23 cellular contexts compared by ENCODE assay signal in genomic region chr3:135260025-135260424, GRCh38.
A peak's percentile ranks its signal among the peaks of the same experiment; 100 is the strongest.
DNase-seq lines count a peak whose midpoint lies in the region; ATAC-seq, FAIRE-seq and TF ChIP-seq lines count a peak whose summit lies in the region.
"Had no signal": no experiment of that assay in that cellular context is flagged by ENCODE, and none has a peak within 500 bp of the region (broad histone marks: within the 10 kb centered on the region; RNA-seq: fewer than 3 reads in every experiment).

No MANE protein-coding gene starts in this region.

- H3K27ac Mint-ChIP-seq in WTC11, result peak overlapping the region; percentile 71
- H3K27ac Mint-ChIP-seq: CD4-positive, CD25-positive, alpha-beta regulatory T cell; HFFc6; IgD-negative memory B cell had no signal

- no peak overlapping the region for H2BK120ac ChIP-seq in trophoblast cell (ENCODE audit: insufficient read depth, low read length, poor library complexity)

- DNase-seq in H7, result peak; percentile 39
- no peak for DNase-seq in WTC11 (ENCODE audit: low spot score)
- peak; percentile 34 for DNase-seq in iPS-NIHi11 (ENCODE audit: low spot score)
- no peak for DNase-seq in trophoblast cell
- DNase-seq in GM12891 (ENCODE audit: insufficient read length, low spot score), result no peak
- DNase-seq: CD4-positive, CD25-positive, alpha-beta regulatory T cell; HFFc6; MM.1S; NCI-H2029; NCI-H446 treated with DMSO at 0.1 percent for 48 hours; NCI-H526; SHP77 treated with DMSO at 0.1 percent for 48 hours had no signal

- peak overlapping the region; percentile 32 for H3K27ac ChIP-seq in trophoblast cell (ENCODE audit: low read depth, low read length)
- H3K27ac ChIP-seq: BLaER1, KMS-11, RWPE1 had no signal

- no peak overlapping the region for H3K9ac ChIP-seq in trophoblast cell (ENCODE audit: low read length)
- H3K9ac ChIP-seq: BLaER1, KMS-11 had no signal

- no peak overlapping the region for H2AFZ ChIP-seq in trophoblast cell (ENCODE audit: insufficient read depth, low read length, poor library complexity)

- peaks cover 18% of the 10 kb centered on the region for H3K36me3 Mint-ChIP-seq in WTC11
- H3K36me3 Mint-ChIP-seq: CD4-positive, CD25-positive, alpha-beta regulatory T cell had no signal

- H3K18ac ChIP-seq in trophoblast cell (ENCODE audit: low read length), result no peak overlapping the region

- no peak for FAIRE-seq in GM12891 (lab: Jason Lieb, UNC)
- FAIRE-seq: A204.1, D721Med, HTR-8/SVneo had no signal

- ATAC-seq in WTC11, result peak; percentile 79
- ATAC-seq in GM18870 (IDR thresholded peaks at IDR 0.05; ENCODE audit: unreplicated experiment), result no peak
- ATAC-seq in GM19397 (IDR thresholded peaks at IDR 0.05; ENCODE audit: unreplicated experiment), result no peak
- ATAC-seq: Panc1 had no signal

- H4K91ac ChIP-seq in trophoblast cell (ENCODE audit: low read depth, low read length), result no peak overlapping the region

- H3K14ac ChIP-seq in trophoblast cell (ENCODE audit: low read length), result no peak overlapping the region

- H2BK5ac ChIP-seq in trophoblast cell (ENCODE audit: low read depth, low read length, poor library complexity), result no peak overlapping the region

- H3K4me1 ChIP-seq in trophoblast cell (ENCODE audit: control insufficient read depth in 1 of 2, insufficient read depth in 2 of 2, low read length in 2 of 2), result peaks cover 5 to 6% of the 10 kb centered on the region in 2 experiments
- H3K4me1 ChIP-seq: BLaER1, HAP-1 had no signal

- peak overlapping the region; percentile 25 for H3K4me2 ChIP-seq in trophoblast cell (ENCODE audit: low read length)
- H3K4me2 ChIP-seq: BLaER1, KMS-11 had no signal

- no peaks in the 10 kb centered on the region for H3K79me2 ChIP-seq in trophoblast cell (ENCODE audit: control insufficient read depth, insufficient read depth, low read length, poor library complexity)

- TF ChIP-seq POLR2A in GM12891 (IDR thresholded peaks at IDR 0.05; ENCODE audit: low read depth, low read length), result no peak

- CTCF ChIA-PET in WTC11 (lab: Charles Lee), result no interaction called here

- no peak overlapping the region for H3K4me3 Mint-ChIP-seq in WTC11
- H3K4me3 Mint-ChIP-seq: CD4-positive, CD25-positive, alpha-beta regulatory T cell; HFFc6; IgD-negative memory B cell had no signal

- no peak for TF ChIP-seq CTCF in WTC11 (IDR thresholded peaks at IDR 0.05)

- H2BK12ac ChIP-seq in trophoblast cell (ENCODE audit: low read length), result no peak overlapping the region

- no peak overlapping the region for H3K23ac ChIP-seq in trophoblast cell (ENCODE audit: low read length)

- no peaks in the 10 kb centered on the region for H3K36me3 ChIP-seq in H7 (replicated peaks; ENCODE audit: control insufficient read depth, insufficient read depth, low read length)
- peaks cover 0 to 2% of the 10 kb centered on the region in 2 experiments for H3K36me3 ChIP-seq in trophoblast cell (ENCODE audit: control insufficient read depth in 1 of 2, insufficient read depth in 2 of 2, low read length in 2 of 2)
- H3K36me3 ChIP-seq: BLaER1, HAP-1 had no signal

- POLR2A ChIA-PET in WTC11 (lab: Charles Lee), result interaction anchor here (1.0 kb wide), 1 partner anchor 465 kb away, joined by 3 read pairs; the partner anchor contains the start of gene EPHB1

- no peak overlapping the region for H3K4ac ChIP-seq in trophoblast cell (ENCODE audit: low read depth, low read length)

- H3K27me3 Mint-ChIP-seq in WTC11 (ENCODE audit: low read depth), result no peaks in the 10 kb centered on the region
- H3K27me3 Mint-ChIP-seq: CD4-positive, CD25-positive, alpha-beta regulatory T cell had no signal

- H2AK5ac ChIP-seq in trophoblast cell (ENCODE audit: low read length), result no peak overlapping the region

- WGBS in trophoblast cell (ENCODE audit: extremely low coverage, insufficient coverage, insufficient read length), result no CpG with 5 or more reads among the region's 2 CpGs

- no peak overlapping the region for H4K8ac ChIP-seq in trophoblast cell (ENCODE audit: low read depth, low read length)

- no peaks in the 10 kb centered on the region for H3K27me3 ChIP-seq in H7 (ENCODE audit: control insufficient read depth, insufficient read depth, low read length)
- H3K27me3 ChIP-seq in trophoblast cell (ENCODE audit: insufficient read depth, low read length), result no peaks in the 10 kb centered on the region
- H3K27me3 ChIP-seq: BLaER1 had no signal

- H3K4me3 ChIP-seq in H7 (ENCODE audit: insufficient read depth, low read depth, low read length) (no peak overlapping the region), trophoblast cell (ENCODE audit: low read depth, low read length) (no peak overlapping the region)
- H3K4me3 ChIP-seq: BLaER1, HAP-1 had no signal

- H3K9me3 ChIP-seq in trophoblast cell (ENCODE audit: insufficient read depth, low read depth, low read length), result no peaks in the 10 kb centered on the region
- H3K9me3 ChIP-seq: BLaER1, HAP-1 had no signal

- peaks cover 35% of the 10 kb centered on the region for H3K4me1 Mint-ChIP-seq in WTC11
- H3K4me1 Mint-ChIP-seq: CD4-positive, CD25-positive, alpha-beta regulatory T cell; IgD-negative memory B cell had no signal

- no peak overlapping the region for H4K12ac ChIP-seq in trophoblast cell (ENCODE audit: low read depth, low read length)

- peaks cover 4% of the 10 kb centered on the region for H3K79me1 ChIP-seq in trophoblast cell (ENCODE audit: low read length)

- H3K9me3 Mint-ChIP-seq in WTC11, result peaks cover 20% of the 10 kb centered on the region

TF ChIP-seq in WTC11, 78 proteins besides CTCF, POLR2A, EP300 and RAD21 (continues in another document):
- TF ChIP-seq, protein P1, sequence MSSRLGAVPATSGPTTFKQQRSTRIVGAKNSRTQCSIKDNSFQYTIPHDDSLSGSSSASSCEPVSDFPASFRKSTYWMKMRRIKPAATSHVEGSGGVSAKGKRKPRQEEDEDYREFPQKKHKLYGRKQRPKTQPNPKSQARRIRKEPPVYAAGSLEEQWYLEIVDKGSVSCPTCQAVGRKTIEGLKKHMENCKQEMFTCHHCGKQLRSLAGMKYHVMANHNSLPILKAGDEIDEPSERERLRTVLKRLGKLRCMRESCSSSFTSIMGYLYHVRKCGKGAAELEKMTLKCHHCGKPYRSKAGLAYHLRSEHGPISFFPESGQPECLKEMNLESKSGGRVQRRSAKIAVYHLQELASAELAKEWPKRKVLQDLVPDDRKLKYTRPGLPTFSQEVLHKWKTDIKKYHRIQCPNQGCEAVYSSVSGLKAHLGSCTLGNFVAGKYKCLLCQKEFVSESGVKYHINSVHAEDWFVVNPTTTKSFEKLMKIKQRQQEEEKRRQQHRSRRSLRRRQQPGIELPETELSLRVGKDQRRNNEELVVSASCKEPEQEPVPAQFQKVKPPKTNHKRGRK (CRISPR knock-in tag; IDR thresholded peaks at IDR 0.05; ENCODE audit: borderline replicate concordance), result no peak
- TF ChIP-seq FOXP1 (CRISPR knock-in tag; IDR thresholded peaks at IDR 0.05; ENCODE audit: borderline replicate concordance) (no peak), ZNF396 (CRISPR knock-in tag; IDR thresholded peaks at IDR 0.05; ENCODE audit: borderline replicate concordance) (no peak)

TF ChIP-seq in GM12891, 5 proteins besides CTCF, POLR2A, EP300 and RAD21:
- TF ChIP-seq POLR2AphosphoS5 (IDR thresholded peaks at IDR 0.05; ENCODE audit: low read depth, low read length) (no peak), PAX5 (IDR thresholded peaks at IDR 0.05; ENCODE audit: insufficient read depth, low read length, severe bottlenecking) (no peak), TAF1 (IDR thresholded peaks at IDR 0.05; ENCODE audit: low read depth, low read length) (no peak), SPI1 (IDR thresholded peaks at IDR 0.05; ENCODE audit: low read depth, low read length) (no peak), POU2F2 (IDR thresholded peaks at IDR 0.05; ENCODE audit: low read depth, low read length) (no peak)

Comparison
In these comparisons a context has a peak if more than half of its experiments do, and no peak if none do; other contexts are left out.
1. DNase-seq: peak in H7 (single experiment) and iPS-NIHi11 (single experiment); none in WTC11 (single experiment), trophoblast cell (0 of 2) and GM12891 (single experiment).